Comparison of ENCODE assay signal across 18 cellular contexts in genomic region chr3:182366746-182367145, GRCh38.
DNase-seq lines count a peak whose midpoint lies in the region; ATAC-seq and TF ChIP-seq lines count a peak whose summit lies in the region.
"Had no signal": no experiment of that assay in that cellular context is flagged by ENCODE, and none has a peak within 500 bp of the region (broad histone marks: within the 10 kb centered on the region; RNA-seq: fewer than 3 reads in every experiment).

No MANE protein-coding gene starts in this region.

- intact Hi-C loops in Calu3 (cut with micrococcal nuclease; ENCODE audit: unreplicated experiment), result no loop called here

- H3K4me2 ChIP-seq in neuronal stem cell (ENCODE audit: insufficient read depth, low read length, poor library complexity, severe bottlenecking), result no peak overlapping the region

- no peak overlapping the region for H2BK12ac ChIP-seq in neuronal stem cell (ENCODE audit: low read length)

- no peak overlapping the region for H3K23ac ChIP-seq in neuronal stem cell (ENCODE audit: low read depth, low read length, poor library complexity)

- ATAC-seq in RWPE2 (ENCODE audit: low read depth), result no peak
- ATAC-seq: GM12878, HCT116 had no signal

- peaks cover 3% of the 10 kb centered on the region for H3K9me3 Mint-ChIP-seq in Calu3 (ENCODE audit: low read depth, unreplicated experiment)
- H3K9me3 Mint-ChIP-seq: H9 had no signal

- CTCF ChIA-PET in Calu3 (lab: Charles Lee), result interaction anchor here (0.5 to 1.3 kb wide), 2 partner anchors 9 to 103 kb away, joined by 4 read pairs; no protein-coding TSS in a partner anchor

- peak; percentile 52 for DNase-seq in Caki2 (ENCODE audit: low read depth)
- no peak for DNase-seq in Calu3
- no peak for DNase-seq in RWPE2 (ENCODE audit: low spot score)
- DNase-seq in HUDEP-2 (lab: John Stamatoyannopoulos, UW; ENCODE audit: unreplicated experiment in 76 of 76), result no peak
- no peak for DNase-seq in suprapubic skin (ENCODE audit: low spot score in 2 of 2)
- DNase-seq in neuronal stem cell (ENCODE audit: low spot score), result no peak
- DNase-seq: C1 segment of cervical spinal cord; CD4-positive, alpha-beta memory T cell; COR-L47; DMS 273 treated with DMSO at 0.1 percent for 48 hours; DMS79; EL; GDM1; GM23248; H9; HFFc6 had no signal

- H2BK15ac ChIP-seq in neuronal stem cell (ENCODE audit: low read length), result no peak overlapping the region

- no peak for TF ChIP-seq EP300 in suprapubic skin (IDR thresholded peaks at IDR 0.05)

- H3K4me3 ChIP-seq in RWPE2 (ENCODE audit: severe bottlenecking) (no peak overlapping the region), suprapubic skin (no peak overlapping the region), neuronal stem cell (ENCODE audit: low read length in 2 of 2) (no peak overlapping the region)
- H3K4me3 ChIP-seq: GM12878, GM23248 had no signal

- no peak overlapping the region for H2AFZ ChIP-seq in neuronal stem cell (ENCODE audit: low read length)
- H2AFZ ChIP-seq: GM23248 had no signal

- H4K8ac ChIP-seq in neuronal stem cell (ENCODE audit: low read depth, low read length), result no peak overlapping the region

- no peak overlapping the region for H3K9ac ChIP-seq in neuronal stem cell (ENCODE audit: low read depth, low read length, poor library complexity)
- H3K9ac ChIP-seq: GM23248 had no signal

- H3K4me1 ChIP-seq in RWPE2 (ENCODE audit: insufficient read depth, poor library complexity, severe bottlenecking) (peaks cover 23% of the 10 kb centered on the region), suprapubic skin (no peaks in the 10 kb centered on the region), neuronal stem cell (ENCODE audit: control insufficient read depth in 2 of 2, insufficient read depth in 1 of 2, low read depth in 1 of 2, low read length in 2 of 2) (peaks cover 0 to 3% of the 10 kb centered on the region in 2 donors)

- H3K27ac Mint-ChIP-seq in Calu3 (ENCODE audit: unreplicated experiment), result peak overlapping the region; percentile 81
- H3K27ac Mint-ChIP-seq: CD4-positive, alpha-beta memory T cell; H9; HFFc6 had no signal

- H3K27me3 ChIP-seq in RWPE2 (ENCODE audit: insufficient read depth, poor library complexity, severe bottlenecking) (no peaks in the 10 kb centered on the region), suprapubic skin (no peaks in the 10 kb centered on the region), neuronal stem cell (ENCODE audit: control insufficient read depth in 3 of 3, insufficient read depth in 3 of 3, low read depth in 1 of 3, low read length in 3 of 3) (no peaks in the 10 kb centered on the region)

- peaks cover 49% of the 10 kb centered on the region for H3K4me1 Mint-ChIP-seq in Calu3 (ENCODE audit: low read depth, unreplicated experiment)
- H3K4me1 Mint-ChIP-seq: CD4-positive, alpha-beta memory T cell had no signal

- H3K4ac ChIP-seq in neuronal stem cell (ENCODE audit: low read length), result no peak overlapping the region

- no peak for TF ChIP-seq CTCF in Calu3 (IDR thresholded peaks at IDR 0.05; ENCODE audit: unreplicated experiment)
- TF ChIP-seq CTCF in RWPE2 (IDR thresholded peaks at IDR 0.05; ENCODE audit: poor library complexity, severe bottlenecking), result no peak
- TF ChIP-seq CTCF in suprapubic skin (IDR thresholded peaks at IDR 0.05), result no peak

- no peaks in the 10 kb centered on the region for H3K27me3 Mint-ChIP-seq in Calu3 (ENCODE audit: unreplicated experiment)

- no peak for TF ChIP-seq POLR2A in suprapubic skin (IDR thresholded peaks at IDR 0.05)

- H3K36me3 ChIP-seq in RWPE2 (ENCODE audit: low read depth) (no peaks in the 10 kb centered on the region), suprapubic skin (no peaks in the 10 kb centered on the region), neuronal stem cell (replicated peaks in 1 of 2; ENCODE audit: control insufficient read depth in 2 of 2, insufficient read depth in 2 of 2, low read length in 2 of 2) (no peaks in the 10 kb centered on the region)

- H3K36me3 Mint-ChIP-seq in Calu3 (ENCODE audit: insufficient read depth, unreplicated experiment), result no peaks in the 10 kb centered on the region
- H3K36me3 Mint-ChIP-seq: CD4-positive, alpha-beta memory T cell had no signal

- no peak overlapping the region for H2AK5ac ChIP-seq in neuronal stem cell (ENCODE audit: low read depth, low read length)

- in situ Hi-C loops in Caki2 (cut with HindIII; ENCODE audit: low pct_unique_long_range_greater_than_20kb, low sequenced_read_pairs), result no loop called here

- no peak overlapping the region for H3K4me3 Mint-ChIP-seq in Calu3 (ENCODE audit: low read depth, unreplicated experiment)
- H3K4me3 Mint-ChIP-seq: CD4-positive, alpha-beta memory T cell; H9; HFFc6 had no signal

- no peak overlapping the region for H2BK5ac ChIP-seq in neuronal stem cell (ENCODE audit: low read length)

- no peak overlapping the region for H3K14ac ChIP-seq in neuronal stem cell (ENCODE audit: low read length)

- WGBS in suprapubic skin, result 79% methylated on average over 2 of the region's 2 CpGs
- WGBS in neuronal stem cell (ENCODE audit: extremely low coverage in 2 of 2, insufficient read length in 2 of 2, insufficient replicate concordance in 1 of 2), 2 donors, result no CpG with 5 or more reads among the region's 2 CpGs

- H3K9me3 ChIP-seq in RWPE2 (ENCODE audit: severe bottlenecking) (no peaks in the 10 kb centered on the region), suprapubic skin (no peaks in the 10 kb centered on the region), neuronal stem cell (replicated peaks in 1 of 2; ENCODE audit: control insufficient read depth in 2 of 2, insufficient read depth in 1 of 2, low read depth in 1 of 2, low read length in 2 of 2) (no peaks in the 10 kb centered on the region)

- no peak overlapping the region for H4K91ac ChIP-seq in neuronal stem cell (ENCODE audit: low read depth, low read length, poor library complexity)

- H3K79me1 ChIP-seq in neuronal stem cell (ENCODE audit: low read depth, low read length), result no peaks in the 10 kb centered on the region

- no TSS peak for BruUV-seq in Calu3 (replicated peaks; lab: Mats Ljungman, UMichigan)

- H3K27ac ChIP-seq in RWPE2 (ENCODE audit: poor library complexity, severe bottlenecking) (peak overlapping the region; percentile 93), suprapubic skin (no peak overlapping the region), neuronal stem cell (replicated peaks; ENCODE audit: low read length) (no peak overlapping the region)
- H3K27ac ChIP-seq: GM23248 had no signal

- no peak overlapping the region for H2BK120ac ChIP-seq in neuronal stem cell (ENCODE audit: low read depth, low read length)

- H3K18ac ChIP-seq in neuronal stem cell (ENCODE audit: low read length), result no peak overlapping the region
